26 cellular contexts compared by ENCODE assay signal in the genomic region with DNA sequence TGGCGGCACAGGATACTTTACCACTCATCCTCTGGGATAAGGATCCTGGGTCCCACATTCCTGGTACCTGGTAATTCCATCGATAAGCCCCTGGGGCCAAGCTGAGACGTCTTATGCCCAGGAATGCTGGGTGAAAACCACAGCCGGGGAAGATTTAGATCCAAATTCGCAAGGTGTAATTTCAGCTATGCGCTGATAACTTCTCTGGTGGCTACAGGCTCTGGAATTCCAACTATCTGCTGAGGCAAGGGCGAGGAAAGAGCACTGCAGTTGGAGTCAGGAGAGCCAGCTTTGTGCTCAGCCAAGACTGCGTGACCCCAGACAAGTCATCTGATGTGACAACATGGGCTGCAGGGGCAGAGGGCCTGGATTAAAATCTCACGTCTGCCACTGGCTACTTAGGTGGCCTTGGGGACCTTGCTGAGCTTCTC. TPM values are rescaled to one million over a fixed set of nuclear protein-coding genes. Genes with fewer than 3 reads are reported as not detected.
"Had no signal": no experiment of that assay in that cellular context is flagged by ENCODE, and none has a peak within 500 bp of the region (broad histone marks: within the 10 kb centered on the region; RNA-seq: fewer than 3 reads in every experiment).

No MANE protein-coding gene starts in this region.

- H3K36me3 ChIP-seq: adrenal gland, esophagus squamous epithelium, gastroesophageal sphincter, heart left ventricle, neutrophil, right lobe of liver, transverse colon, vagina had no signal

- H3K9me3 Mint-ChIP-seq: activated naive CD4-positive, alpha-beta T cell treated with anti-CD3 and anti-CD28 coated beads, Interleukin-2, amount 50 U/mL, for 72 hours; natural killer cell treated with Interleukin-12 subunit alpha and Interleukin-12 subunit beta and Interleukin-15 and Interleukin-18, amount 100 ng/mL, for 72 hours; stimulated activated naive B cell treated with anti-CD40 and anti-IgM and Interleukin-4, amounts not matched to agents 10 μg/mL and 1 μg/mL and 100 μg/mL, for 72 hours; T-cell; T-helper 2 cell treated with Interferon-gamma antibody and Interleukin-4, amounts not matched to agents 5 μg/mL and 100 μg/mL, for 36 hours had no signal

- H3K27me3 ChIP-seq: adrenal gland, esophagus squamous epithelium, heart left ventricle, neutrophil, right lobe of liver, transverse colon, vagina had no signal

- H2AFZ ChIP-seq: parathyroid adenoma had no signal

- H3K79me2 ChIP-seq: parathyroid adenoma had no signal

- DNase-seq: activated T-cell treated with anti-CD3 and anti-CD28 coated beads, Interleukin-2, amount 50 U/mL, for 1 hour; adrenal gland; cerebellar nuclear complex; endodermal cell; esophagus squamous epithelium; midbrain; right lobe of liver; small intestine; stimulated activated CD4-positive, alpha-beta T cell treated with anti-CD3 and anti-CD28 coated beads, Interleukin-15, amount 100 ng/mL, for 24 hours; stimulated activated CD4-positive, alpha-beta T cell treated with anti-CD3 and anti-CD28 coated beads, Interleukin-2, amount 100 ng/mL, for 48 hours; stimulated activated CD8-positive, alpha-beta memory T cell treated with anti-CD3 and anti-CD28 coated beads, Interleukin-4, amount 100 ng/mL, for 48 hours; stimulated activated naive B cell treated with anti-CD40 and anti-IgM and Interleukin-4, amounts not matched to agents 10 μg/mL and 1 μg/mL and 100 μg/mL, for 72 hours; T-cell; transverse colon had no signal

- H3K9me3 ChIP-seq: adrenal gland, neutrophil, right lobe of liver, transverse colon, vagina had no signal

- ATAC-seq: activated naive CD4-positive, alpha-beta T cell treated with anti-CD3 and anti-CD28 coated beads, Interleukin-2, amount 50 U/mL, for 72 hours; gastroesophageal sphincter; heart left ventricle; left lobe of liver; natural killer cell treated with Interleukin-12 subunit alpha and Interleukin-12 subunit beta and Interleukin-15 and Interleukin-18, amount 100 ng/mL, for 72 hours; right lobe of liver; stimulated activated naive B cell treated with anti-CD40 and anti-IgM and Interleukin-4, amounts not matched to agents 10 μg/mL and 1 μg/mL and 100 μg/mL, for 72 hours; T-cell had no signal

- H3K4me1 ChIP-seq: adrenal gland, gastroesophageal sphincter, parathyroid adenoma, right lobe of liver had no signal

- H3K27ac Mint-ChIP-seq: endodermal cell; natural killer cell treated with Interleukin-12 subunit alpha and Interleukin-12 subunit beta and Interleukin-15 and Interleukin-18, amount 100 ng/mL, for 72 hours; stimulated activated naive B cell treated with anti-CD40 and anti-IgM and Interleukin-4, amounts not matched to agents 10 μg/mL and 1 μg/mL and 100 μg/mL, for 72 hours; T-cell; T-helper 2 cell treated with Interferon-gamma antibody and Interleukin-4, amounts not matched to agents 5 μg/mL and 100 μg/mL, for 36 hours had no signal

- H3K4me1 Mint-ChIP-seq: T-cell had no signal

- H3K36me3 Mint-ChIP-seq: activated naive CD4-positive, alpha-beta T cell treated with anti-CD3 and anti-CD28 coated beads, Interleukin-2, amount 50 U/mL, for 72 hours; natural killer cell treated with Interleukin-12 subunit alpha and Interleukin-12 subunit beta and Interleukin-15 and Interleukin-18, amount 100 ng/mL, for 72 hours; T-cell had no signal

- H3K4me3 ChIP-seq: adrenal gland, coronary artery, esophagus squamous epithelium, gastroesophageal sphincter, heart left ventricle, lung, right lobe of liver, transverse colon, vagina had no signal

- H3K4me3 Mint-ChIP-seq: endodermal cell; natural killer cell treated with Interleukin-12 subunit alpha and Interleukin-12 subunit beta and Interleukin-15 and Interleukin-18, amount 100 ng/mL, for 72 hours; stimulated activated naive B cell treated with anti-CD40 and anti-IgM and Interleukin-4, amounts not matched to agents 10 μg/mL and 1 μg/mL and 100 μg/mL, for 72 hours; T-cell; T-helper 2 cell treated with Interferon-gamma antibody and Interleukin-4, amounts not matched to agents 5 μg/mL and 100 μg/mL, for 36 hours had no signal

- H3K9ac ChIP-seq: parathyroid adenoma had no signal

- H3K27ac ChIP-seq: adrenal gland, coronary artery, esophagus squamous epithelium, gastroesophageal sphincter, heart left ventricle, neutrophil, parathyroid adenoma, right lobe of liver, transverse colon, vagina had no signal

RNA-seq across cellular contexts. Expression of a gene that starts 9.9 kb away (rescaled TPM):
- total RNA-seq: activated naive CD4-positive, alpha-beta T cell treated with anti-CD3 and anti-CD28 coated beads, Interleukin-2, amount 50 U/mL, for 72 hours; endodermal cell; gastroesophageal sphincter; natural killer cell treated with Interleukin-12 subunit alpha and Interleukin-12 subunit beta and Interleukin-15 and Interleukin-18, amount 100 ng/mL, for 72 hours; temporal lobe had no signal
